Comparison of ENCODE assay signal across 8 cellular contexts in genomic region chr17:59565959-59566324, GRCh38. TPM values are rescaled to one million over a fixed set of nuclear protein-coding genes. Genes with fewer than 3 reads are reported as not detected.
DNase-seq lines count a peak whose midpoint lies in the region; ATAC-seq, FAIRE-seq and TF ChIP-seq lines count a peak whose summit lies in the region.

No MANE protein-coding gene starts in this region.

- peak; percentile 48 for DNase-seq in GM18507 (ENCODE audit: extremely low spot score, insufficient read length, low read depth)
- peak; percentile 85 for DNase-seq in NCI-H774 (lab: John Stamatoyannopoulos, UW)
- peak in 2 of 3 experiments; percentile 22 to 24 for DNase-seq in activated CD8-positive, alpha-beta memory T cell treated with anti-CD3 and anti-CD28 coated beads for 48 hours (ENCODE audit: low read depth in 2 of 3, low spot score in 2 of 3)
- DNase-seq in mesendoderm = peak; percentile 91
- DNase-seq in stimulated activated CD8-positive, alpha-beta memory T cell treated with anti-CD3 and anti-CD28 coated beads, Interleukin-12 subunit alpha, Interleukin-12 subunit beta, amount 100 ng/mL, for 4 hours (ENCODE audit: low read depth) = peak; percentile 6

- peaks cover 4% of the 10 kb centered on the region for H3K79me2 ChIP-seq in mesendoderm (ENCODE audit: control insufficient read depth, insufficient read depth, low read length)

- FAIRE-seq in GM18507 (lab: Jason Lieb, UNC) = peak; percentile 5

- H3K36me3 ChIP-seq in endocrine pancreas (ENCODE audit: control insufficient read depth, insufficient read depth, low read length) (no peaks in the 10 kb centered on the region), mesendoderm (ENCODE audit: control insufficient read depth, insufficient read depth, low read length) (no peaks in the 10 kb centered on the region)

- H3K4me1 ChIP-seq in endocrine pancreas (ENCODE audit: control insufficient read depth, insufficient read depth, low read length) (peaks cover 11% of the 10 kb centered on the region), mesendoderm (ENCODE audit: control insufficient read depth, low read depth, low read length) (peaks cover 2% of the 10 kb centered on the region)

- no peaks in the 10 kb centered on the region for H3K27me3 ChIP-seq in endocrine pancreas (ENCODE audit: control insufficient read depth, insufficient read depth, low read length)
- no peaks in the 10 kb centered on the region for H3K27me3 ChIP-seq in mesendoderm (ENCODE audit: insufficient read depth, low read length, poor library complexity)

- WGBS in mesendoderm (ENCODE audit: extremely low coverage, insufficient coverage, low lambda C conversion rate) = no CpG with 5 or more reads among the region's 9 CpGs

- no peak overlapping the region for H2BK120ac ChIP-seq in mesendoderm (ENCODE audit: low read depth, low read length)

- no peak overlapping the region for H3K4ac ChIP-seq in mesendoderm (ENCODE audit: low read depth, low read length)

- H3K9me3 ChIP-seq in endocrine pancreas (ENCODE audit: control insufficient read depth, low read length) = no peaks in the 10 kb centered on the region

- no peak overlapping the region for H2BK5ac ChIP-seq in mesendoderm (ENCODE audit: low read length)

- H3K9ac ChIP-seq in endocrine pancreas (ENCODE audit: control insufficient read depth, insufficient read depth, low read length) = peak overlapping the region; percentile 89
- peak overlapping the region; percentile 82 for H3K9ac ChIP-seq in mesendoderm (ENCODE audit: low read length)

- no peak for TF ChIP-seq CTCF in 22Rv1 (IDR thresholded peaks at IDR 0.05)

- peak overlapping the region; percentile 16 for H3K4me2 ChIP-seq in mesendoderm (ENCODE audit: low read length)

- no peak overlapping the region for H3K23ac ChIP-seq in mesendoderm (ENCODE audit: low read length)

- H3K18ac ChIP-seq in mesendoderm (ENCODE audit: low read length) = no peak overlapping the region

- H2AK5ac ChIP-seq in mesendoderm (ENCODE audit: low read length) = no peak overlapping the region

- peak overlapping the region; percentile 66 for H3K4me3 ChIP-seq in endocrine pancreas (ENCODE audit: control insufficient read depth, insufficient read depth, low read length)
- peak overlapping the region; percentile 97 for H3K4me3 ChIP-seq in mesendoderm (ENCODE audit: low read length)

- peak overlapping the region; percentile 92 for H3K56ac ChIP-seq in mesendoderm (ENCODE audit: low read length)

- H3K79me1 ChIP-seq in mesendoderm (ENCODE audit: low read length) = peaks cover 2% of the 10 kb centered on the region

- peak overlapping the region; percentile 62 for H3K27ac ChIP-seq in 22Rv1
- H3K27ac ChIP-seq in mesendoderm (ENCODE audit: low read depth, low read length) = no peak overlapping the region

- no peak overlapping the region for H4K8ac ChIP-seq in mesendoderm (ENCODE audit: low read depth, low read length)

- H4K5ac ChIP-seq in mesendoderm (ENCODE audit: low read length) = no peak overlapping the region

- peak; percentile 38 for ATAC-seq in HG03439 (IDR thresholded peaks at IDR 0.05; ENCODE audit: unreplicated experiment)

- H2BK15ac ChIP-seq in mesendoderm (replicated peaks; ENCODE audit: low read depth) = no peak overlapping the region

RNA-seq across cellular contexts. Expression of gene DHX40, which starts 0.5 kb away (rescaled TPM):
- 13.2 TPM for polyA plus RNA-seq in mesendoderm (2013, experiment 1 of 2)
- 13.1 TPM for polyA plus RNA-seq in mesendoderm (2013, experiment 2 of 2)

RNA-seq across cellular contexts. Expression of gene CLTC, which starts 53.8 kb away (rescaled TPM):
- polyA plus RNA-seq in mesendoderm (2013, experiment 1 of 2) = 163 TPM
- polyA plus RNA-seq in mesendoderm (2013, experiment 2 of 2) = 158 TPM

Comparison
In these comparisons a context has a peak if more than half of its experiments do, and no peak if none do; other contexts are left out.
1. DNase-seq: peak in every context shown above with its lines; median percentile 91 in mesendoderm; 85 in NCI-H774; 48 in GM18507; 23 in activated CD8-positive, alpha-beta memory T cell treated with anti-CD3 and anti-CD28 coated beads for 48 hours; 6 in stimulated activated CD8-positive, alpha-beta memory T cell treated with anti-CD3 and anti-CD28 coated beads, Interleukin-12 subunit alpha, Interleukin-12 subunit beta, amount 100 ng/mL, for 4 hours.